1 cellular context compared by ENCODE assay signal in the genomic region with DNA sequence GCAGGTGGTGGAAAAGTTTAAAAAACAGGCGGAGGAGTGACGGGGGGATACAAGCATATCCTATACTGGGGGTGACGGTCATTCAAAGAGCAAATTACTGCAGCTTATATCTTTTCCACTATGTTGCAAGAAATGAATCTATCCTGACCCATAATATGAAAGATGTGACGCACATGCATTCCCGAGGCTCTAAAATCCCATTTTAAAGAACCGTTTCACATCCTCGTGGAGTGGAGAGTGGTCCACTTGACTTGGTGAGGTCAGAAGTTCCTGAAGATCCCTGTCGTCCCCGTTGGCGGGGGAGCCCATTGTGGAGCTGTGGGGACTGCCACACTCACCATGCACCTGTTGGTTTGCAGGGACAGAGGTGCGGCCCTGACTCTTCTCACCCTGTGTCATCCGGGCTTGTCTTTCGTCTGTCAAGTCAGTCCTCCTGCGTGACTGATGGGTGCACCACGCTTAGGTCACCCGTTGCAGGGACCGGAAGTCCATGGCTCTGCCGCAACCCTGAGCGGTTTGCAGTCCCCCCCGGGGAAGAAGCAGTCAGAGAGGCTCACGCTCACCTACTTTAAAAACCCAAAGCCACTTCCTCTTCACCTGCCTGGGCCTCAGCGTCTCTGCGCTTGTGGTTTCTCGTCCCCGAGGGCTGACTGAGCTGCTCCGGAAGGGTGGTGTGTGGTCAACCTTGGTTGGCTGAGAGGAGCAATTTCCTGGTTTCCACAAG.
TF ChIP-seq lines count a peak whose summit lies in the region.

No MANE protein-coding gene starts in this region.

TF ChIP-seq in GM23338, 12 proteins besides CTCF, POLR2A, EP300 and RAD21 (continued from another document):
- TF ChIP-seq NANOG (IDR thresholded peaks at IDR 0.05; ENCODE audit: borderline replicate concordance) (no peak), ZNF114 (CRISPR knock-in tag; IDR thresholded peaks at IDR 0.05) (no peak)
